Comparison of ENCODE assay signal across 2 cellular contexts in the genomic region with DNA sequence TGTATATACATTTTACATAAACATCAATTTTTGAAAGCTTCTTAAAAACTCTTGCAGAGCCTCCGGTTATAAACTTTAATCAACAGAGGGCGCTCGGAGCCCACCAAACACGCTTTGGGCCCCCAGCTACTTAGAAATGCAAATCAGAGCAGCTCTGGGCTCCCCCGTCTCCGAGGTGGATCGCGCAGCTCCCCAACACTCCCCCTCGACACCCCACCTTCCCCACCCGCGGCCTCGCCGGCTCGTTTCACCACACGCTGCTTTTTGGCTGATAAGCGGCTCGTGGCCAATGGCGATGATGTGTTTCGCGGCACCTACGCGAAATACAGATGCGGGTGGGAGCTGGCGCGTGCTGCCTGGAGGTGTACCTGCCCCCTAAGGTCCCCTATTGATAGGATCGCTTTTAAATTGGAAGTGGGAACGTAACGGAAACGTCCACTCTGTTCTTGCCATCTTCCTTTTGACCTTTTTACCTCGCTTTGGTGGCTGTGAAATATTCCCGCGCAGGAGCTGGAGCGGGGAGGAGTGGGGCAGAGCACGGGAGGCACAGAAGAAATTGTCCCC.
TF ChIP-seq lines count a peak whose summit lies in the region.

No MANE protein-coding gene starts in this region.

TF ChIP-seq in HEK293, 187 proteins besides CTCF, POLR2A, EP300 and RAD21 (continued from another document and continues in another):
- TF ChIP-seq, protein P1, sequence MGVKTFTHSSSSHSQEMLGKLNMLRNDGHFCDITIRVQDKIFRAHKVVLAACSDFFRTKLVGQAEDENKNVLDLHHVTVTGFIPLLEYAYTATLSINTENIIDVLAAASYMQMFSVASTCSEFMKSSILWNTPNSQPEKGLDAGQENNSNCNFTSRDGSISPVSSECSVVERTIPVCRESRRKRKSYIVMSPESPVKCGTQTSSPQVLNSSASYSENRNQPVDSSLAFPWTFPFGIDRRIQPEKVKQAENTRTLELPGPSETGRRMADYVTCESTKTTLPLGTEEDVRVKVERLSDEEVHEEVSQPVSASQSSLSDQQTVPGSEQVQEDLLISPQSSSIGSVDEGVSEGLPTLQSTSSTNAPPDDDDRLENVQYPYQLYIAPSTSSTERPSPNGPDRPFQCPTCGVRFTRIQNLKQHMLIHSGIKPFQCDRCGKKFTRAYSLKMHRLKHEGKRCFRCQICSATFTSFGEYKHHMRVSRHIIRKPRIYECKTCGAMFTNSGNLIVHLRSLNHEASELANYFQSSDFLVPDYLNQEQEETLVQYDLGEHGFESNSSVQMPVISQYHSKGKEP (tag by site-specific recombination; IDR thresholded peaks at IDR 0.05), result no peak
- no peak for TF ChIP-seq ZFP69B (tag by site-specific recombination; IDR thresholded peaks at IDR 0.05)
- TF ChIP-seq ZBTB21 (tag by site-specific recombination; IDR thresholded peaks at IDR 0.05), result no peak
- TF ChIP-seq, protein P2, sequence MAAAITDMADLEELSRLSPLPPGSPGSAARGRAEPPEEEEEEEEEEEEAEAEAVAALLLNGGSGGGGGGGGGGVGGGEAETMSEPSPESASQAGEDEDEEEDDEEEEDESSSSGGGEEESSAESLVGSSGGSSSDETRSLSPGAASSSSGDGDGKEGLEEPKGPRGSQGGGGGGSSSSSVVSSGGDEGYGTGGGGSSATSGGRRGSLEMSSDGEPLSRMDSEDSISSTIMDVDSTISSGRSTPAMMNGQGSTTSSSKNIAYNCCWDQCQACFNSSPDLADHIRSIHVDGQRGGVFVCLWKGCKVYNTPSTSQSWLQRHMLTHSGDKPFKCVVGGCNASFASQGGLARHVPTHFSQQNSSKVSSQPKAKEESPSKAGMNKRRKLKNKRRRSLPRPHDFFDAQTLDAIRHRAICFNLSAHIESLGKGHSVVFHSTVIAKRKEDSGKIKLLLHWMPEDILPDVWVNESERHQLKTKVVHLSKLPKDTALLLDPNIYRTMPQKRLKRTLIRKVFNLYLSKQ (tag by site-specific recombination; IDR thresholded peaks at IDR 0.05; ENCODE audit: borderline replicate concordance), result no peak
- no peak for TF ChIP-seq ZNF433 (tag by site-specific recombination; IDR thresholded peaks at IDR 0.05; ENCODE audit: low read depth)
- TF ChIP-seq ZXDB (tag by site-specific recombination; IDR thresholded peaks at IDR 0.05), result no peak
- TF ChIP-seq FEZF1 (tag by site-specific recombination; IDR thresholded peaks at IDR 0.05), result no peak
- TF ChIP-seq ZNF19 (tag by site-specific recombination; IDR thresholded peaks at IDR 0.05; ENCODE audit: low read depth), result no peak
- no peak for TF ChIP-seq ZNF324 (tag by site-specific recombination; IDR thresholded peaks at IDR 0.05)
- TF ChIP-seq GLIS2 (tag by site-specific recombination; IDR thresholded peaks at IDR 0.05), result no peak; the same call in 1 of the 2 replicates
- TF ChIP-seq ZNF292 (tag by site-specific recombination; IDR thresholded peaks at IDR 0.05; ENCODE audit: borderline replicate concordance, low read depth), result no peak
- TF ChIP-seq ZNF221 (tag by site-specific recombination; IDR thresholded peaks at IDR 0.05; ENCODE audit: borderline replicate concordance), result no peak
- no peak for TF ChIP-seq ZNF184 (tag by site-specific recombination; IDR thresholded peaks at IDR 0.05)
- peak; percentile 65 for TF ChIP-seq ZNF654 (tag by site-specific recombination; IDR thresholded peaks at IDR 0.05; ENCODE audit: low read depth)
- no peak for TF ChIP-seq ZNF514 (tag by site-specific recombination; IDR thresholded peaks at IDR 0.05)
- TF ChIP-seq KLF9 (tag by site-specific recombination; IDR thresholded peaks at IDR 0.05; ENCODE audit: low read depth), result no peak
- no peak for TF ChIP-seq ZNF311 (tag by site-specific recombination; IDR thresholded peaks at IDR 0.05; ENCODE audit: borderline replicate concordance)
- TF ChIP-seq ZNF114 (tag by site-specific recombination; IDR thresholded peaks at IDR 0.05), result no peak
- TF ChIP-seq, protein P3, sequence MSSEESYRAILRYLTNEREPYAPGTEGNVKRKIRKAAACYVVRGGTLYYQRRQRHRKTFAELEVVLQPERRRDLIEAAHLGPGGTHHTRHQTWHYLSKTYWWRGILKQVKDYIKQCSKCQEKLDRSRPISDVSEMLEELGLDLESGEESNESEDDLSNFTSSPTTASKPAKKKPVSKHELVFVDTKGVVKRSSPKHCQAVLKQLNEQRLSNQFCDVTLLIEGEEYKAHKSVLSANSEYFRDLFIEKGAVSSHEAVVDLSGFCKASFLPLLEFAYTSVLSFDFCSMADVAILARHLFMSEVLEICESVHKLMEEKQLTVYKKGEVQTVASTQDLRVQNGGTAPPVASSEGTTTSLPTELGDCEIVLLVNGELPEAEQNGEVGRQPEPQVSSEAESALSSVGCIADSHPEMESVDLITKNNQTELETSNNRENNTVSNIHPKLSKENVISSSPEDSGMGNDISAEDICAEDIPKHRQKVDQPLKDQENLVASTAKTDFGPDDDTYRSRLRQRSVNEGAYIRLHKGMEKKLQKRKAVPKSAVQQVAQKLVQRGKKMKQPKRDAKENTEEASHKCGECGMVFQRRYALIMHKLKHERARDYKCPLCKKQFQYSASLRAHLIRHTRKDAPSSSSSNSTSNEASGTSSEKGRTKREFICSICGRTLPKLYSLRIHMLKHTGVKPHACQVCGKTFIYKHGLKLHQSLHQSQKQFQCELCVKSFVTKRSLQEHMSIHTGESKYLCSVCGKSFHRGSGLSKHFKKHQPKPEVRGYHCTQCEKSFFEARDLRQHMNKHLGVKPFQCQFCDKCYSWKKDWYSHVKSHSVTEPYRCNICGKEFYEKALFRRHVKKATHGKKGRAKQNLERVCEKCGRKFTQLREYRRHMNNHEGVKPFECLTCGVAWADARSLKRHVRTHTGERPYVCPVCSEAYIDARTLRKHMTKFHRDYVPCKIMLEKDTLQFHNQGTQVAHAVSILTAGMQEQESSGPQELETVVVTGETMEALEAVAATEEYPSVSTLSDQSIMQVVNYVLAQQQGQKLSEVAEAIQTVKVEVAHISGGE (tag by site-specific recombination; conservative IDR thresholded peaks at IDR 0.05; ENCODE audit: low read depth), result 0 out of 2 replicates have a peak, but pooled peaks have one; percentile 13
- TF ChIP-seq ZNF747 (tag by site-specific recombination; IDR thresholded peaks at IDR 0.05), result no peak
- TF ChIP-seq ZNF664 (tag by site-specific recombination; IDR thresholded peaks at IDR 0.05), result no peak

TF ChIP-seq in liver, 16 proteins besides CTCF, POLR2A, EP300 and RAD21 (continued from another document):
- TF ChIP-seq, protein P4, sequence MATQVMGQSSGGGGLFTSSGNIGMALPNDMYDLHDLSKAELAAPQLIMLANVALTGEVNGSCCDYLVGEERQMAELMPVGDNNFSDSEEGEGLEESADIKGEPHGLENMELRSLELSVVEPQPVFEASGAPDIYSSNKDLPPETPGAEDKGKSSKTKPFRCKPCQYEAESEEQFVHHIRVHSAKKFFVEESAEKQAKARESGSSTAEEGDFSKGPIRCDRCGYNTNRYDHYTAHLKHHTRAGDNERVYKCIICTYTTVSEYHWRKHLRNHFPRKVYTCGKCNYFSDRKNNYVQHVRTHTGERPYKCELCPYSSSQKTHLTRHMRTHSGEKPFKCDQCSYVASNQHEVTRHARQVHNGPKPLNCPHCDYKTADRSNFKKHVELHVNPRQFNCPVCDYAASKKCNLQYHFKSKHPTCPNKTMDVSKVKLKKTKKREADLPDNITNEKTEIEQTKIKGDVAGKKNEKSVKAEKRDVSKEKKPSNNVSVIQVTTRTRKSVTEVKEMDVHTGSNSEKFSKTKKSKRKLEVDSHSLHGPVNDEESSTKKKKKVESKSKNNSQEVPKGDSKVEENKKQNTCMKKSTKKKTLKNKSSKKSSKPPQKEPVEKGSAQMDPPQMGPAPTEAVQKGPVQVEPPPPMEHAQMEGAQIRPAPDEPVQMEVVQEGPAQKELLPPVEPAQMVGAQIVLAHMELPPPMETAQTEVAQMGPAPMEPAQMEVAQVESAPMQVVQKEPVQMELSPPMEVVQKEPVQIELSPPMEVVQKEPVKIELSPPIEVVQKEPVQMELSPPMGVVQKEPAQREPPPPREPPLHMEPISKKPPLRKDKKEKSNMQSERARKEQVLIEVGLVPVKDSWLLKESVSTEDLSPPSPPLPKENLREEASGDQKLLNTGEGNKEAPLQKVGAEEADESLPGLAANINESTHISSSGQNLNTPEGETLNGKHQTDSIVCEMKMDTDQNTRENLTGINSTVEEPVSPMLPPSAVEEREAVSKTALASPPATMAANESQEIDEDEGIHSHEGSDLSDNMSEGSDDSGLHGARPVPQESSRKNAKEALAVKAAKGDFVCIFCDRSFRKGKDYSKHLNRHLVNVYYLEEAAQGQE (IDR thresholded peaks at IDR 0.05), result no peak
- no peak for TF ChIP-seq TAF1 (conservative IDR thresholded peaks at IDR 0.05)
- no peak for TF ChIP-seq FOXA2 (IDR thresholded peaks at IDR 0.05)
- TF ChIP-seq FOXA1 (IDR thresholded peaks at IDR 0.05), result no peak
- no peak for TF ChIP-seq NR2F2 (IDR thresholded peaks at IDR 0.05)
- TF ChIP-seq SP1 (IDR thresholded peaks at IDR 0.05), result no peak
- TF ChIP-seq EGR1 (IDR thresholded peaks at IDR 0.05; ENCODE audit: low read depth in 2 of 2), result no peak
